Comparison of ENCODE assay signal across 1 cellular context in genomic region chrX:97882306-97882705, GRCh38.
TF ChIP-seq lines count a peak whose summit lies in the region.

No MANE protein-coding gene starts in this region.

TF ChIP-seq in SK-N-SH, 30 proteins besides CTCF, POLR2A, EP300 and RAD21 (continued from another document):
- TF ChIP-seq REST (IDR thresholded peaks at IDR 0.05; ENCODE audit: low read depth, low read length) (no peak), NRF1 (IDR thresholded peaks at IDR 0.05; ENCODE audit: low read depth, low read length) (no peak), GABPA (IDR thresholded peaks at IDR 0.05; ENCODE audit: low read depth) (no peak), JUND (IDR thresholded peaks at IDR 0.05) (peak; percentile 23; the same call in 1 of the 2 replicates), TAF1 (IDR thresholded peaks at IDR 0.05; ENCODE audit: borderline replicate concordance, low read depth, low read length) (no peak), FOXM1 (IDR thresholded peaks at IDR 0.05; ENCODE audit: low read depth) (no peak), GATA2 (CRISPR knock-in tag; IDR thresholded peaks at IDR 0.05) (no peak), FOXJ3 (CRISPR knock-in tag; IDR thresholded peaks at IDR 0.05) (no peak), SMC3 (IDR thresholded peaks at IDR 0.05; ENCODE audit: low read depth, low read length) (no peak), ELF1 (IDR thresholded peaks at IDR 0.05) (no peak), RXRA (IDR thresholded peaks at IDR 0.05; ENCODE audit: borderline replicate concordance, low read depth) (no peak)
TF ChIP-seq in SK-N-SH: peak in this region for 5.
